Comparison of ENCODE assay signal across 8 cellular contexts in the genomic region with DNA sequence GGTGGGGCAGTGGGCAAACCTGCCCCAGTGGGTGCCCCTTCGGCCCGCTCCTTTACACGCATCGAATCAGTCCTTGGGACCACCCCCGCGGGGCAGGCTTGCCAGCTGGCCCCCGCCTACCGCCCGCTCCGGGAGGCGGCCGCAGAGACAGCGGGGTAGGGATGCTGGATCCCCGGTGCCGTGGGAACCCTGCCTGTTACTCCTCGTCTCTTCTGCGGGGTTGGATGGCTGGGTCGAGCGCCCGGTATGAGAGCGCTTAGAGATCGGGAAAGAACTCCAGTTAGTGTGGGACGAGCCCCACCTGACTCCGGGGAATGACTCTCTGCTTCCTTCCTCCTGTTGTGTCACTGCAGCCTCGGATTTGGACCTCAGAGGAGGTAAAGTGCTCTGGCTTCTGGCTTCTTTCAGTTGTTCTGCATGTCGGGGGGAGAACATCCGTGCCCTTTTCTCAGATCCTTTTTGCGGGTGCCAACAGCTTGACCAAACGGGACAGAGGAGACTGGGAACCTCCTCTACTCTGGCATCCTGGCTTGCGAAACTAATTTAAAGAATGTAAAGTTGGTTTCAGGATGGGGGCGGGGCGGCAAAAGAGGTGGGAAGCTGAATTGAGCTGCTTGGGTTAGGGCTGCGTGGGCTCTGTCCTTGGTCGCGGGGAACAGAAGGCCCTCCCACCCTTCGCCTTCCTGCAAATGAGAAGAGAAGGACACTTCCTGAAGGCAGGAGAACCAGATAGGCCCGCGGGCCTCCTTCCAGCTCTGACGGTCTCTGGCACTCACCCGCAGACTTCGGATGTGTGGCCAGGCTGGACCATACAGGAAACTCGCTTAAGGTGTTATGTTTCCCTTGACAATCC. TPM values are rescaled to one million over a fixed set of nuclear protein-coding genes. Genes with fewer than 3 reads are reported as not detected.
DNase-seq lines count a peak whose midpoint lies in the region; ATAC-seq and TF ChIP-seq lines count a peak whose summit lies in the region.

No MANE protein-coding gene starts in this region.

- CTCF ChIA-PET in HEK293T (lab: Yijun Ruan, JAX), result no interaction called here

- no peak for TF ChIP-seq CTCF in retinal pigment epithelial cell (conservative IDR thresholded peaks at IDR 0.05; ENCODE audit: low read depth, low read length)

- DNase-seq in A172 (ENCODE audit: low spot score) (peak; percentile 65), HEK293T (ENCODE audit: extremely low spot score) (peak; percentile 30), astrocyte of the hippocampus (ENCODE audit: low read depth, low spot score) (peak; percentile 84), retinal pigment epithelial cell (ENCODE audit: low read depth) (no peak)
- DNase-seq in activated CD4-positive, CD25-positive, alpha-beta regulatory T cell (lab: John Stamatoyannopoulos, UW), result no peak

- H3K4me3 ChIP-seq in iPS-11a (ENCODE audit: low read depth, low read length), result peak overlapping the region; percentile 61
- H3K4me3 ChIP-seq in retinal pigment epithelial cell (ENCODE audit: low read length), result peak overlapping the region; percentile 71

- ATAC-seq in HG02588 (IDR thresholded peaks at IDR 0.05; ENCODE audit: unreplicated experiment), result no peak
- no peak for ATAC-seq in GM19395 (IDR thresholded peaks at IDR 0.05; ENCODE audit: unreplicated experiment)

- POLR2A ChIA-PET in HEK293T (lab: Yijun Ruan, JAX), result no interaction called here

TF ChIP-seq in HEK293T, 16 proteins besides CTCF, POLR2A, EP300 and RAD21:
- TF ChIP-seq FOXA1 (IDR thresholded peaks at IDR 0.05), result no peak
- no peak for TF ChIP-seq FOXK2 (IDR thresholded peaks at IDR 0.05)
- no peak for TF ChIP-seq SP1 (IDR thresholded peaks at IDR 0.05)
- no peak for TF ChIP-seq HDGF (IDR thresholded peaks at IDR 0.05; ENCODE audit: borderline replicate concordance)
- TF ChIP-seq ELF4 (IDR thresholded peaks at IDR 0.05), result no peak
- no peak for TF ChIP-seq L3MBTL2 (conservative IDR thresholded peaks at IDR 0.05)
- no peak for TF ChIP-seq ZNF384 (IDR thresholded peaks at IDR 0.05)
- no peak for TF ChIP-seq LEF1 (IDR thresholded peaks at IDR 0.05; ENCODE audit: borderline replicate concordance)
- TF ChIP-seq, protein P1, sequence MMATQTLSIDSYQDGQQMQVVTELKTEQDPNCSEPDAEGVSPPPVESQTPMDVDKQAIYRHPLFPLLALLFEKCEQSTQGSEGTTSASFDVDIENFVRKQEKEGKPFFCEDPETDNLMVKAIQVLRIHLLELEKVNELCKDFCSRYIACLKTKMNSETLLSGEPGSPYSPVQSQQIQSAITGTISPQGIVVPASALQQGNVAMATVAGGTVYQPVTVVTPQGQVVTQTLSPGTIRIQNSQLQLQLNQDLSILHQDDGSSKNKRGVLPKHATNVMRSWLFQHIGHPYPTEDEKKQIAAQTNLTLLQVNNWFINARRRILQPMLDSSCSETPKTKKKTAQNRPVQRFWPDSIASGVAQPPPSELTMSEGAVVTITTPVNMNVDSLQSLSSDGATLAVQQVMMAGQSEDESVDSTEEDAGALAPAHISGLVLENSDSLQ (IDR thresholded peaks at IDR 0.05), result no peak

RNA-seq across cellular contexts. Expression of a gene that starts 0.9 kb away (rescaled TPM):
- 150 and 160 TPM in 2 replicates for total RNA-seq in A172 (2014; rRNA removed; shearing (Covaris generic))

RNA-seq across cellular contexts. Expression of a gene that starts 26.9 kb away (rescaled TPM):
- total RNA-seq in A172 (2014; rRNA removed; shearing (Covaris generic)), result not detected in 2 replicates

RNA-seq across cellular contexts. Expression of a gene that starts 29.2 kb away (rescaled TPM):
- total RNA-seq in A172 (2014; rRNA removed; shearing (Covaris generic)), result 0.12 and 0.50 TPM in 2 replicates

Comparison
In these comparisons a context has a peak if more than half of its experiments do, and no peak if none do; other contexts are left out.
1. DNase-seq: peak in A172 (single experiment), HEK293T (single experiment) and astrocyte of the hippocampus (single experiment); none in retinal pigment epithelial cell (single experiment) and activated CD4-positive, CD25-positive, alpha-beta regulatory T cell (0 of 4).